ENCODE assay signal across 10 cellular contexts in genomic region chr11:96189351-96189750, GRCh38.
A peak's percentile ranks its signal among the peaks of the same experiment; 100 is the strongest.
DNase-seq lines count a peak whose midpoint lies in the region; ATAC-seq and TF ChIP-seq lines count a peak whose summit lies in the region.
"Had no signal": no experiment of that assay in that cellular context is flagged by ENCODE, and none has a peak within 500 bp of the region (broad histone marks: within the 10 kb centered on the region; RNA-seq: fewer than 3 reads in every experiment).

No MANE protein-coding gene starts in this region.

- H3K27ac ChIP-seq in GM23338 (ENCODE audit: low read depth): no peak overlapping the region
- H3K27ac ChIP-seq in OCI-LY3 (ENCODE audit: low read length): peak overlapping the region; percentile 3; the same call in 1 of the 2 replicates
- no peak overlapping the region for H3K27ac ChIP-seq in naive thymus-derived CD4-positive, alpha-beta T cell (ENCODE audit: low read depth, low read length)

- H3K27me3 Mint-ChIP-seq in GM23338 (ENCODE audit: insufficient read depth, low read depth, poor library complexity): peaks cover 2% of the 10 kb centered on the region
- no peaks in the 10 kb centered on the region for H3K27me3 Mint-ChIP-seq in naive thymus-derived CD4-positive, alpha-beta T cell

- H3K4me3 ChIP-seq in GM23338: no peak overlapping the region
- H3K4me3 ChIP-seq in OCI-LY3 (ENCODE audit: low read length): peak overlapping the region; percentile 17
- H3K4me3 ChIP-seq in naive thymus-derived CD4-positive, alpha-beta T cell (ENCODE audit: low read length): no peak overlapping the region

- no peak overlapping the region for H3K9ac ChIP-seq in OCI-LY3 (ENCODE audit: low read length)

- CTCF ChIA-PET in naive thymus-derived CD4-positive, alpha-beta T cell (lab: Charles Lee): interaction anchor here (1.5 kb wide), 1 partner anchor 154 kb away, joined by 3 read pairs; the partner anchor contains the start of gene MAML2

- POLR2A ChIA-PET in naive thymus-derived CD4-positive, alpha-beta T cell (lab: Charles Lee): interaction anchor here (0.6 to 1.8 kb wide), 3 partner anchors 13 to 154 kb away, joined by 3 to 4 read pairs (median 3); partner anchors contain the start of gene MAML2

- H3K27me3 ChIP-seq in GM23338 (ENCODE audit: insufficient read depth): no peaks in the 10 kb centered on the region
- H3K27me3 ChIP-seq in OCI-LY3 (ENCODE audit: low read depth, low read length): no peaks in the 10 kb centered on the region
- H3K27me3 ChIP-seq in naive thymus-derived CD4-positive, alpha-beta T cell (ENCODE audit: control insufficient read depth in 2 of 2, insufficient read depth in 2 of 2, low read length in 2 of 2): no peaks in the 10 kb centered on the region

- H3K4me3 Mint-ChIP-seq in GM23338: no peak overlapping the region
- peak overlapping the region in 9 of 10 donors; percentile 41 to 79 (median 74) for H3K4me3 Mint-ChIP-seq in naive thymus-derived CD4-positive, alpha-beta T cell

- H4K20me1 ChIP-seq in GM23338 (replicated peaks; ENCODE audit: insufficient read depth): no peaks in the 10 kb centered on the region
- no peaks in the 10 kb centered on the region for H4K20me1 ChIP-seq in OCI-LY3 (ENCODE audit: insufficient read depth, low read length)

- H3K9me2 ChIP-seq in GM23338 (ENCODE audit: insufficient read depth): no peaks in the 10 kb centered on the region

- 0 out of 2 replicates have a peak overlapping the region, but pooled peaks have one; percentile 12 for H3K27ac Mint-ChIP-seq in GM23338
- peak overlapping the region; percentile 42 to 90 (median 77) for H3K27ac Mint-ChIP-seq in naive thymus-derived CD4-positive, alpha-beta T cell

- no peaks in the 10 kb centered on the region for H3F3A ChIP-seq in GM23338 (replicated peaks; ENCODE audit: low read depth)

- no peaks in the 10 kb centered on the region for H3K9me3 Mint-ChIP-seq in GM23338
- H3K9me3 Mint-ChIP-seq in naive thymus-derived CD4-positive, alpha-beta T cell: peaks cover 0 to 5% (median 0%) of the 10 kb centered on the region in 11 donors

- 0 out of 2 replicates have a peak overlapping the region, but pooled peaks have one; percentile 19 for H3K4me2 ChIP-seq in GM23338
- H3K4me2 ChIP-seq in OCI-LY3 (ENCODE audit: low read length): peak overlapping the region; percentile 51

- H3K9me3 ChIP-seq in OCI-LY3 (ENCODE audit: insufficient read depth, low read length): no peaks in the 10 kb centered on the region
- no peaks in the 10 kb centered on the region for H3K9me3 ChIP-seq in naive thymus-derived CD4-positive, alpha-beta T cell (ENCODE audit: control insufficient read depth in 2 of 3, low read length in 3 of 3)

- H3K4me1 Mint-ChIP-seq in GM23338: peaks cover 38% of the 10 kb centered on the region
- H3K4me1 Mint-ChIP-seq in naive thymus-derived CD4-positive, alpha-beta T cell: peaks cover 43 to 95% (median 92%) of the 10 kb centered on the region in 7 donors

- no peaks in the 10 kb centered on the region for H3K36me3 Mint-ChIP-seq in GM23338 (ENCODE audit: low read depth)
- H3K36me3 Mint-ChIP-seq in naive thymus-derived CD4-positive, alpha-beta T cell: peaks cover 9 to 24% (median 17%) of the 10 kb centered on the region in 5 donors

- H3K4me1 ChIP-seq in GM23338 (ENCODE audit: insufficient read depth) (peaks cover 42% of the 10 kb centered on the region), OCI-LY3 (ENCODE audit: low read length) (peaks cover 72% of the 10 kb centered on the region)
- H3K4me1 ChIP-seq in naive thymus-derived CD4-positive, alpha-beta T cell (ENCODE audit: control insufficient read depth in 2 of 2, insufficient read depth in 2 of 2, low read length in 2 of 2): peaks cover 17 to 53% of the 10 kb centered on the region in 2 donors

- no peak for TF ChIP-seq CTCF in GM23338 (conservative IDR thresholded peaks at IDR 0.05; ENCODE audit: low read depth in 2 of 2)
- TF ChIP-seq CTCF in OCI-LY3 (IDR thresholded peaks at IDR 0.05; ENCODE audit: low read depth, low read length): no peak

- H2AFZ ChIP-seq in GM23338 (no peak overlapping the region), OCI-LY3 (ENCODE audit: low read depth, low read length) (no peak overlapping the region)

- DNase-seq in GM23338 (ENCODE audit: low spot score) (no peak), NCI-H187 treated with DMSO at 0.1 percent for 48 hours (lab: John Stamatoyannopoulos, UW) (no peak), UCSD-AML1 (lab: John Stamatoyannopoulos, UW; ENCODE audit: unreplicated experiment) (no peak), globus pallidus (ENCODE audit: low spot score) (no peak), cerebellar cortex (ENCODE audit: low spot score) (no peak)
- no peak for DNase-seq in naive thymus-derived CD4-positive, alpha-beta T cell
- DNase-seq: DND-41, NCI-H510A treated with DMSO at 0.1 percent for 48 hours had no signal

- ATAC-seq in GM18868 (IDR thresholded peaks at IDR 0.05; ENCODE audit: unreplicated experiment) (peak; percentile 30), GM23338 (no peak)
- ATAC-seq in naive thymus-derived CD4-positive, alpha-beta T cell: no peak

- H3K79me2 ChIP-seq in GM23338 (replicated peaks; ENCODE audit: insufficient read depth) (no peaks in the 10 kb centered on the region), OCI-LY3 (ENCODE audit: low read length) (peaks cover 10% of the 10 kb centered on the region; the same call in 1 of the 2 replicates)

- no peaks in the 10 kb centered on the region for H3K36me3 ChIP-seq in GM23338 (ENCODE audit: insufficient read depth)
- no peaks in the 10 kb centered on the region for H3K36me3 ChIP-seq in OCI-LY3 (replicated peaks; ENCODE audit: low read depth, low read length)
- H3K36me3 ChIP-seq in naive thymus-derived CD4-positive, alpha-beta T cell (ENCODE audit: control insufficient read depth in 2 of 3, insufficient read depth in 3 of 3, low read length in 3 of 3): no peaks in the 10 kb centered on the region

- intact Hi-C loops in naive thymus-derived CD4-positive, alpha-beta T cell (cut with micrococcal nuclease): loop anchor here in 1 of 2 donors (2.0 kb wide), 2 partner anchors 15 to 31 kb away; no protein-coding TSS in a partner anchor

TF ChIP-seq in GM23338, 12 proteins besides CTCF, POLR2A, EP300 and RAD21 (continues in another document):
- TF ChIP-seq ZNF331 (CRISPR knock-in tag; IDR thresholded peaks at IDR 0.05; ENCODE audit: low read depth) (no peak), STAT1 (IDR thresholded peaks at IDR 0.05; ENCODE audit: unreplicated experiment) (no peak), EZH2 (IDR thresholded peaks at IDR 0.05; ENCODE audit: low read depth, unreplicated experiment) (no peak)
- TF ChIP-seq, protein P1, sequence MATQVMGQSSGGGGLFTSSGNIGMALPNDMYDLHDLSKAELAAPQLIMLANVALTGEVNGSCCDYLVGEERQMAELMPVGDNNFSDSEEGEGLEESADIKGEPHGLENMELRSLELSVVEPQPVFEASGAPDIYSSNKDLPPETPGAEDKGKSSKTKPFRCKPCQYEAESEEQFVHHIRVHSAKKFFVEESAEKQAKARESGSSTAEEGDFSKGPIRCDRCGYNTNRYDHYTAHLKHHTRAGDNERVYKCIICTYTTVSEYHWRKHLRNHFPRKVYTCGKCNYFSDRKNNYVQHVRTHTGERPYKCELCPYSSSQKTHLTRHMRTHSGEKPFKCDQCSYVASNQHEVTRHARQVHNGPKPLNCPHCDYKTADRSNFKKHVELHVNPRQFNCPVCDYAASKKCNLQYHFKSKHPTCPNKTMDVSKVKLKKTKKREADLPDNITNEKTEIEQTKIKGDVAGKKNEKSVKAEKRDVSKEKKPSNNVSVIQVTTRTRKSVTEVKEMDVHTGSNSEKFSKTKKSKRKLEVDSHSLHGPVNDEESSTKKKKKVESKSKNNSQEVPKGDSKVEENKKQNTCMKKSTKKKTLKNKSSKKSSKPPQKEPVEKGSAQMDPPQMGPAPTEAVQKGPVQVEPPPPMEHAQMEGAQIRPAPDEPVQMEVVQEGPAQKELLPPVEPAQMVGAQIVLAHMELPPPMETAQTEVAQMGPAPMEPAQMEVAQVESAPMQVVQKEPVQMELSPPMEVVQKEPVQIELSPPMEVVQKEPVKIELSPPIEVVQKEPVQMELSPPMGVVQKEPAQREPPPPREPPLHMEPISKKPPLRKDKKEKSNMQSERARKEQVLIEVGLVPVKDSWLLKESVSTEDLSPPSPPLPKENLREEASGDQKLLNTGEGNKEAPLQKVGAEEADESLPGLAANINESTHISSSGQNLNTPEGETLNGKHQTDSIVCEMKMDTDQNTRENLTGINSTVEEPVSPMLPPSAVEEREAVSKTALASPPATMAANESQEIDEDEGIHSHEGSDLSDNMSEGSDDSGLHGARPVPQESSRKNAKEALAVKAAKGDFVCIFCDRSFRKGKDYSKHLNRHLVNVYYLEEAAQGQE (IDR thresholded peaks at IDR 0.05; ENCODE audit: unreplicated experiment): no peak
